19 cellular contexts compared by ENCODE assay signal in genomic region chr2:240934701-240935100, GRCh38. TPM values are rescaled to one million over a fixed set of nuclear protein-coding genes. Genes with fewer than 3 reads are reported as not detected.
DNase-seq lines count a peak whose midpoint lies in the region; TF ChIP-seq lines count a peak whose summit lies in the region.
"Had no signal": no experiment of that assay in that cellular context is flagged by ENCODE, and none has a peak within 500 bp of the region (broad histone marks: within the 10 kb centered on the region; RNA-seq: fewer than 3 reads in every experiment).

No MANE protein-coding gene starts in this region.

- H3K27ac Mint-ChIP-seq in Calu3 (ENCODE audit: unreplicated experiment) (no peak overlapping the region), osteocyte (ENCODE audit: unreplicated experiment) (no peak overlapping the region)
- H3K27ac Mint-ChIP-seq: GM23338; stimulated activated memory B cell treated with anti-CD40 and anti-IgM and Interleukin-4, amounts not matched to agents 10 μg/mL and 1 μg/mL and 100 μg/mL, for 72 hours had no signal

- H3K27ac ChIP-seq in BLaER1 (peak overlapping the region; percentile 58), coronary artery (no peak overlapping the region)
- H3K27ac ChIP-seq: breast epithelium, tibial artery had no signal

- no peaks in the 10 kb centered on the region for H3K36me3 Mint-ChIP-seq in Calu3 (ENCODE audit: insufficient read depth, unreplicated experiment)
- no peaks in the 10 kb centered on the region for H3K36me3 Mint-ChIP-seq in osteocyte (ENCODE audit: unreplicated experiment)
- H3K36me3 Mint-ChIP-seq: stimulated activated memory B cell treated with anti-CD40 and anti-IgM and Interleukin-4, amounts not matched to agents 10 μg/mL and 1 μg/mL and 100 μg/mL, for 72 hours had no signal

- H3K4me3 ChIP-seq in BLaER1 (no peak overlapping the region), coronary artery (no peak overlapping the region)
- H3K4me3 ChIP-seq: breast epithelium, GM23338, tibial artery had no signal

- peaks cover 22% of the 10 kb centered on the region for H3K9me3 ChIP-seq in BLaER1

- H3K4me1 Mint-ChIP-seq in Calu3 (ENCODE audit: low read depth, unreplicated experiment), result no peaks in the 10 kb centered on the region
- no peaks in the 10 kb centered on the region for H3K4me1 Mint-ChIP-seq in osteocyte (ENCODE audit: unreplicated experiment)
- H3K4me1 Mint-ChIP-seq: GM23338; stimulated activated memory B cell treated with anti-CD40 and anti-IgM and Interleukin-4, amounts not matched to agents 10 μg/mL and 1 μg/mL and 100 μg/mL, for 72 hours had no signal

- H3K9me3 Mint-ChIP-seq in Calu3 (ENCODE audit: low read depth, unreplicated experiment) (no peaks in the 10 kb centered on the region), osteocyte (ENCODE audit: unreplicated experiment) (peaks cover 11% of the 10 kb centered on the region)
- H3K9me3 Mint-ChIP-seq: GM23338 had no signal

- H3K27me3 Mint-ChIP-seq in Calu3 (ENCODE audit: unreplicated experiment) (peaks cover 86% of the 10 kb centered on the region), osteocyte (ENCODE audit: unreplicated experiment) (peaks cover 29% of the 10 kb centered on the region)

- peak overlapping the region; percentile 81 for H3K4me2 ChIP-seq in BLaER1
- H3K4me2 ChIP-seq: GM23338 had no signal

- peak; percentile 3 for DNase-seq in Calu3
- peak; percentile 71 for DNase-seq in coronary artery (ENCODE audit: low spot score)
- peak; percentile 82 for DNase-seq in osteocyte (ENCODE audit: extremely low spot score, unreplicated experiment)
- no peak for DNase-seq in stimulated activated CD4-positive, alpha-beta T cell treated with anti-CD3 and anti-CD28 coated beads, Interleukin-2, amount 100 ng/mL, for 24 hours
- DNase-seq in NCI-H1930 (lab: John Stamatoyannopoulos, UW), result no peak
- DNase-seq in stimulated activated CD4-positive, alpha-beta T cell treated with anti-CD3 and anti-CD28 coated beads, Interleukin-15, amount 100 ng/mL, for 24 hours, result no peak
- DNase-seq: activated CD4-positive, alpha-beta T cell treated with anti-CD3 and anti-CD28 coated beads, Interleukin-2, amount 50 U/mL, for 48 hours; dermis blood vessel endothelial cell; hypothalamus; KG1; midbrain; NCI-H2029 had no signal

- H3K4me1 ChIP-seq in BLaER1, result peaks cover 55% of the 10 kb centered on the region
- H3K4me1 ChIP-seq: breast epithelium, tibial artery had no signal

- H3K9ac ChIP-seq in BLaER1, result no peak overlapping the region

- no peaks in the 10 kb centered on the region for H3K36me3 ChIP-seq in BLaER1
- H3K36me3 ChIP-seq: breast epithelium, tibial artery had no signal

- TF ChIP-seq CTCF in Calu3 (IDR thresholded peaks at IDR 0.05; ENCODE audit: unreplicated experiment), result no peak
- TF ChIP-seq CTCF in coronary artery (IDR thresholded peaks at IDR 0.05), result no peak
- TF ChIP-seq CTCF in osteocyte (IDR thresholded peaks at IDR 0.05), result no peak

- CTCF ChIA-PET in Calu3 (lab: Charles Lee), result interaction anchor here (0.6 kb wide), 1 partner anchor 16 kb away, joined by 6 read pairs; no protein-coding TSS in a partner anchor

- intact Hi-C loops in Calu3 (cut with micrococcal nuclease; ENCODE audit: unreplicated experiment), result no loop called here

- BruUV-seq in Calu3 (replicated peaks; lab: Mats Ljungman, UMichigan), result no TSS peak

- no peaks in the 10 kb centered on the region for H4K20me1 ChIP-seq in BLaER1

- H3K4me3 Mint-ChIP-seq in Calu3 (ENCODE audit: low read depth, unreplicated experiment) (no peak overlapping the region), osteocyte (ENCODE audit: unreplicated experiment) (no peak overlapping the region)
- H3K4me3 Mint-ChIP-seq: GM23338; stimulated activated memory B cell treated with anti-CD40 and anti-IgM and Interleukin-4, amounts not matched to agents 10 μg/mL and 1 μg/mL and 100 μg/mL, for 72 hours had no signal

- no peaks in the 10 kb centered on the region for H3K27me3 ChIP-seq in BLaER1
- H3K27me3 ChIP-seq: breast epithelium had no signal

RNA-seq across cellular contexts. Expression of gene CROCC2, which starts 28.6 kb away (rescaled TPM):
- not detected in 2 replicates for total RNA-seq in Calu3 (2022)
- total RNA-seq in osteocyte, result not detected in 2 replicates
- total RNA-seq: dermis blood vessel endothelial cell, fibroblast of villous mesenchyme, GM23338, NCI-H460 had no signal

RNA-seq across cellular contexts. Expression of gene MAB21L4, which starts 38.7 kb away (rescaled TPM):
- total RNA-seq in Calu3 (2022), result 2.8 and 3.0 TPM in 2 replicates
- not detected in 2 replicates for total RNA-seq in osteocyte
- total RNA-seq: dermis blood vessel endothelial cell, fibroblast of villous mesenchyme, GM23338, NCI-H460 had no signal

Comparison
In these comparisons a context has a peak if more than half of its experiments do, and no peak if none do; other contexts are left out.
1. DNase-seq: peak in Calu3 (single experiment), coronary artery (single experiment) and osteocyte (single experiment); none in stimulated activated CD4-positive, alpha-beta T cell treated with anti-CD3 and anti-CD28 coated beads, Interleukin-2, amount 100 ng/mL, for 24 hours (0 of 2), NCI-H1930 (0 of 2) and stimulated activated CD4-positive, alpha-beta T cell treated with anti-CD3 and anti-CD28 coated beads, Interleukin-15, amount 100 ng/mL, for 24 hours (single experiment).